Comparison of ENCODE assay signal across 11 cellular contexts in the genomic region with DNA sequence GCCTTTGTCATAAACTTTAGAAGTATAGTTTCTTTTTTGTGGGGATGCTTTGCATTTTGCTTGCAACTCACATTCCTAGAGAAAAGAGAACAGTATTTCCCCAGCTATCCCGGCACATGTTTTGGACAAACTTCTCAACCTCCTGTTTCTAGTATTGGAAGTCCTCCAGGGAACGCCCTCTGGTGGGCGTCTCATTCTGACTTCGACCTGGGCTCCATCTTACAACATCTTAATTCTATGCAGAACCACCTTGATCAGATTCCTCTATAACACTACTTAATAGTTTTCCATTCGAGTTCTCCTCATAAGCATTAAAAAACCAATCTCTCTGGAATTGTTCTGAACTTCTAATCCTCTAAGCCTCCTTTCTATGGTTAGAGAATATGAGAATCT.
DNase-seq lines count a peak whose midpoint lies in the region; ATAC-seq, FAIRE-seq and TF ChIP-seq lines count a peak whose summit lies in the region.
"Had no signal": no experiment of that assay in that cellular context is flagged by ENCODE, and none has a peak within 500 bp of the region (broad histone marks: within the 10 kb centered on the region; RNA-seq: fewer than 3 reads in every experiment).

No MANE protein-coding gene starts in this region.

- H3K9ac ChIP-seq in astrocyte (ENCODE audit: low read length): no peak overlapping the region

- intact Hi-C loops in lower lobe of right lung (cut with DNase I): no loop called here

- no peaks in the 10 kb centered on the region for H3K79me2 ChIP-seq in astrocyte (ENCODE audit: insufficient read depth, low read length)

- H3K4me3 Mint-ChIP-seq in astrocyte (ENCODE audit: unreplicated experiment): no peak overlapping the region
- H3K4me3 Mint-ChIP-seq: activated CD4-positive, alpha-beta T cell treated with anti-CD3 and anti-CD28 coated beads, Interleukin-2, amount 10 ng/mL, durations not matched to agents 24 days and 14 days had no signal

- H3K9me3 ChIP-seq in astrocyte (ENCODE audit: insufficient read depth, low read depth, low read length) (no peaks in the 10 kb centered on the region), lower lobe of right lung (no peaks in the 10 kb centered on the region)
- H3K9me3 ChIP-seq: right atrium auricular region had no signal

- no peaks in the 10 kb centered on the region for H3K27me3 Mint-ChIP-seq in astrocyte (ENCODE audit: low read depth, unreplicated experiment)

- no peaks in the 10 kb centered on the region for H4K20me1 ChIP-seq in astrocyte (ENCODE audit: insufficient read depth, low read length)

- no peak for DNase-seq in GM06990 (ENCODE audit: extremely low read depth, insufficient read length)
- peak; percentile 44 for DNase-seq in Jurkat, Clone E6-1 (ENCODE audit: low read depth, low spot score)
- DNase-seq in astrocyte (ENCODE audit: low read depth): no peak
- DNase-seq in lower lobe of right lung: no peak
- no peak for DNase-seq in NCI-H2227 (lab: John Stamatoyannopoulos, UW; ENCODE audit: unreplicated experiment)
- no peak for DNase-seq in foreskin melanocyte
- DNase-seq in urothelium cell line (ENCODE audit: low spot score): no peak
- DNase-seq: activated CD4-positive, alpha-beta T cell treated with anti-CD3 and anti-CD28 coated beads, Interleukin-2, amount 10 ng/mL, durations not matched to agents 24 days and 14 days; PC-9 had no signal

- no peak for ATAC-seq in lower lobe of right lung

- no peak overlapping the region for H3K27ac Mint-ChIP-seq in astrocyte (ENCODE audit: unreplicated experiment)
- H3K27ac Mint-ChIP-seq: activated CD4-positive, alpha-beta T cell treated with anti-CD3 and anti-CD28 coated beads, Interleukin-2, amount 10 ng/mL, durations not matched to agents 24 days and 14 days had no signal

- H3K4me2 ChIP-seq in astrocyte (ENCODE audit: low read length): no peak overlapping the region
- H3K4me2 ChIP-seq: PC-9 had no signal

- peak; percentile 38 for TF ChIP-seq CTCF in GM06990 (IDR thresholded peaks at IDR 0.05; ENCODE audit: insufficient read depth, low read length, poor library complexity, severe bottlenecking)
- peak; percentile 6 for TF ChIP-seq CTCF in astrocyte (IDR thresholded peaks at IDR 0.05; ENCODE audit: insufficient read depth, low read depth, low read length)
- peak; percentile 17 for TF ChIP-seq CTCF in lower lobe of right lung (IDR thresholded peaks at IDR 0.05)

- H3K27ac ChIP-seq in astrocyte (ENCODE audit: low read depth, low read length) (no peak overlapping the region), lower lobe of right lung (no peak overlapping the region)
- H3K27ac ChIP-seq: PC-9, right atrium auricular region had no signal

- H3K4me1 ChIP-seq in astrocyte (ENCODE audit: insufficient read depth, low read length): peaks cover 9% of the 10 kb centered on the region
- no peaks in the 10 kb centered on the region for H3K4me1 ChIP-seq in lower lobe of right lung

- FAIRE-seq in astrocyte (lab: Jason Lieb, UNC) (no peak), urothelium cell line (lab: Jason Lieb, UNC) (no peak)
- FAIRE-seq: G401.6 had no signal

- H3K36me3 Mint-ChIP-seq in astrocyte (ENCODE audit: low read depth, unreplicated experiment): no peaks in the 10 kb centered on the region

- H3K36me3 ChIP-seq in GM06990 (ENCODE audit: control insufficient read depth, insufficient read depth, low read length) (no peaks in the 10 kb centered on the region), astrocyte (ENCODE audit: insufficient read depth, low read length) (no peaks in the 10 kb centered on the region), lower lobe of right lung (no peaks in the 10 kb centered on the region)
- H3K36me3 ChIP-seq: right atrium auricular region had no signal

- H3K27me3 ChIP-seq in GM06990 (replicated peaks; ENCODE audit: control insufficient read depth, insufficient read depth, low read length) (no peaks in the 10 kb centered on the region), astrocyte (ENCODE audit: insufficient read depth, low read length) (no peaks in the 10 kb centered on the region), lower lobe of right lung (ENCODE audit: low read depth) (no peaks in the 10 kb centered on the region)
- H3K27me3 ChIP-seq: right atrium auricular region had no signal

- H3K9me3 Mint-ChIP-seq in astrocyte (ENCODE audit: unreplicated experiment): peaks cover 1% of the 10 kb centered on the region
- H3K9me3 Mint-ChIP-seq: activated CD4-positive, alpha-beta T cell treated with anti-CD3 and anti-CD28 coated beads, Interleukin-2, amount 10 ng/mL, durations not matched to agents 24 days and 14 days had no signal

- H3K4me3 ChIP-seq in GM06990 (replicated peaks; ENCODE audit: low read depth, low read length) (no peak overlapping the region), astrocyte (ENCODE audit: insufficient read depth, low read depth, low read length) (no peak overlapping the region), lower lobe of right lung (no peak overlapping the region)
- no peak overlapping the region for H3K4me3 ChIP-seq in Jurkat, Clone E6-1 (ENCODE audit: low read length)
- H3K4me3 ChIP-seq: PC-9, right atrium auricular region had no signal

- no peak overlapping the region for H2AFZ ChIP-seq in astrocyte (ENCODE audit: low read depth, low read length)
- H2AFZ ChIP-seq: PC-9 had no signal

- H3K4me1 Mint-ChIP-seq in astrocyte (ENCODE audit: low read depth, unreplicated experiment): peaks cover 11% of the 10 kb centered on the region
- H3K4me1 Mint-ChIP-seq: activated CD4-positive, alpha-beta T cell treated with anti-CD3 and anti-CD28 coated beads, Interleukin-2, amount 10 ng/mL, durations not matched to agents 24 days and 14 days had no signal
